Comparison of ENCODE assay signal across 1 cellular context in the genomic region with DNA sequence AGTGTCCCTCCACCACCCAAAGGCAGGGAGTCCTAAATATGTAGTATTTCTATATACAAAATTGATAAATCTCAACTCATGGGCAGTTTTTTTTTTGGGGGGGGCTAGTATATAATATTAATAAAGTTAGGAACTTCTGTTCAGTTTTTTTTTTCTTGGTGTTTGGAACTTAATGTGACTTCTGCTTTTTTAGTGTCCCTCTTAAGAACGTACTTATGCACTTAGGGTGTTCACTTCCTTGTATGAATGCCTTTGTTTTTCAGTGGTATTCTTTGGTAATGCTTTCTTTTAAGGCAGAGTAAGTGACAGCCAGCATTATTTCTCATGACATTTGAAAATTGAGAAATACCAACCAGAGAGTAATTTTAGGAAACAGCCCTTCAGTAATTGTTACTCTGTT.
TF ChIP-seq lines count a peak whose summit lies in the region.

No MANE protein-coding gene starts in this region.

TF ChIP-seq in H1, 55 proteins besides CTCF, POLR2A, EP300 and RAD21:
- TF ChIP-seq CBX8 (IDR thresholded peaks at IDR 0.05; ENCODE audit: borderline replicate concordance, low read depth, low read length) (no peak), YY1 (IDR thresholded peaks at IDR 0.05; ENCODE audit: low read depth, low read length) (no peak), CTBP2 (IDR thresholded peaks at IDR 0.05; ENCODE audit: borderline replicate concordance, insufficient read depth, insufficient read length, low read length) (no peak), CHD2 (IDR thresholded peaks at IDR 0.05; ENCODE audit: low read length) (no peak), TBP (IDR thresholded peaks at IDR 0.05; ENCODE audit: low read depth, low read length) (no peak), GTF2F1 (IDR thresholded peaks at IDR 0.05; ENCODE audit: borderline replicate concordance, low read depth, low read length) (no peak), KDM4A (IDR thresholded peaks at IDR 0.05; ENCODE audit: low read depth, low read length, severe bottlenecking) (no peak), FOSL1 (IDR thresholded peaks at IDR 0.05; ENCODE audit: insufficient read depth, low read depth, low read length) (no peak), HDAC6 (IDR thresholded peaks at IDR 0.05; ENCODE audit: low read depth, low read length) (no peak), NANOG (IDR thresholded peaks at IDR 0.05; ENCODE audit: insufficient read depth, low read depth, low read length, poor library complexity, severe bottlenecking) (no peak), TAF7 (optimal IDR thresholded peaks at IDR 0.05; ENCODE audit: borderline replicate concordance, low read depth, low read length) (no peak), ZNF274 (IDR thresholded peaks at IDR 0.05; ENCODE audit: borderline replicate concordance, extremely low read depth, low read length) (no peak), POU5F1 (IDR thresholded peaks at IDR 0.05; ENCODE audit: low read depth, low read length) (no peak)
